In genomic region chr12:88726806-88727722, GRCh38 we compare ENCODE assay signal across 1 cellular context.
A peak's percentile ranks its signal among the peaks of the same experiment; 100 is the strongest.
TF ChIP-seq lines count a peak whose summit lies in the region.

No MANE protein-coding gene starts in this region.

TF ChIP-seq in IMR-90, 13 proteins besides CTCF, POLR2A, EP300 and RAD21 (continued from another document):
- peak; percentile 8; the same call in 1 of the 2 replicates for TF ChIP-seq CEBPB (IDR thresholded peaks at IDR 0.05; ENCODE audit: low read depth, low read length)
- no peak for TF ChIP-seq RCOR1 (IDR thresholded peaks at IDR 0.05; ENCODE audit: insufficient replicate concordance, low read length)
- no peak for TF ChIP-seq ELK1 (IDR thresholded peaks at IDR 0.05; ENCODE audit: borderline replicate concordance, low read depth, low read length)
- TF ChIP-seq SMC3 (IDR thresholded peaks at IDR 0.05; ENCODE audit: low read depth, low read length), result no peak
- TF ChIP-seq MAFK (IDR thresholded peaks at IDR 0.05; ENCODE audit: low read depth, low read length), result no peak
- TF ChIP-seq USF2 (IDR thresholded peaks at IDR 0.05; ENCODE audit: low read depth, low read length), result peak; percentile 27; the same call in 1 of the 2 replicates
- TF ChIP-seq BHLHE40 (IDR thresholded peaks at IDR 0.05; ENCODE audit: low read depth, low read length), result no peak
- no peak for TF ChIP-seq RFX5 (IDR thresholded peaks at IDR 0.05; ENCODE audit: low read depth, low read length)
- TF ChIP-seq NFE2L2 (IDR thresholded peaks at IDR 0.05; ENCODE audit: low read depth, low read length), result no peak
- TF ChIP-seq CHD1 (IDR thresholded peaks at IDR 0.05; ENCODE audit: low read depth, low read length), result no peak
